In the genomic region with DNA sequence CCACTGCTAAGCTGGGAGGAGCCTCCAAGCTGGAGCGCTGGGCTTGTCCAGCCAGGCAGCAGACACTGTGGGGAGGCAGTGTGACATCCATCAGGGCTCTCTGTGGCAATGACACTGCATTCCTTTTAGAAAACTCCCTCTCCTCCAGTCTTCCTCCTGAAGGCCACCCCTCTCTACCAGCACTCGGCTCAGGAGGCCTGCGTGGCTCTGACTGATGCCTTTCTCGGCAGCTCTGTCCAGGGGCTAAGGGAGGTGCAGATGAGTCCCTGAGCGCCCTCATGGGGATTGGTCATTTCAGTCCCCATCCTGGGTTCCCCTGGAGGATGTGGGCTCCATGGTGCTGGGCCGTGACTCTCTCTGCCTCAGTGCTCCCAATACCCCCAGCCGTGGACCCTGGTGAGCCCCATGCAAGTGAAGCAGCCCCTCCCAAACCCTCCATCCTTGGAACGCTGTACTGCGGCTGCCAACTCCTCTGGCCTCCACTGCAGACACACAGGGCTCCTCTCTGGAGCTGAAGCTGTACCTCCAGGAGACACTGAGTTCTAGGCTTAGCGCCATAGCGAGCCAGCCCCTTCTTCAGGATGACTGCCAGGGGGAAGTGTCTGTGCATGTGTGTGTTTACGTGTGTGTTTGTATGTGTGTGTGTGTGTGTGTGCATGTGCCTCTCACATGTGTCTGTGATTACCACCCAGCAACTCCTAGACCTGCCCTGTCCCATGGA, we compare ENCODE assay signal across 11 cellular contexts.
DNase-seq lines count a peak whose midpoint lies in the region; ATAC-seq and TF ChIP-seq lines count a peak whose summit lies in the region.
"Had no signal": no experiment of that assay in that cellular context is flagged by ENCODE, and none has a peak within 500 bp of the region (broad histone marks: within the 10 kb centered on the region; RNA-seq: fewer than 3 reads in every experiment).

No MANE protein-coding gene starts in this region.

- no peak overlapping the region for H2BK120ac ChIP-seq in H9 (ENCODE audit: low read depth, low read length, poor library complexity, severe bottlenecking)

- H3K56ac ChIP-seq in H9 (ENCODE audit: insufficient read length, low read depth, low read length) = no peak overlapping the region

- H2BK15ac ChIP-seq in H9 (ENCODE audit: low read depth, low read length) = no peak overlapping the region

- in situ Hi-C loops in G401 (cut with HindIII; ENCODE audit: low sequenced_read_pairs) = no loop called here

- no peak overlapping the region for H2AK5ac ChIP-seq in H9 (ENCODE audit: insufficient read length, low read length)

- H3K79me1 ChIP-seq in H9 (ENCODE audit: insufficient read depth, low read depth, low read length, poor library complexity, severe bottlenecking) = no peaks in the 10 kb centered on the region

- intact Hi-C loops in posterior vena cava (cut with DNase I) = no loop called here

- no peak overlapping the region for H3K18ac ChIP-seq in H9 (ENCODE audit: insufficient read length, low read depth, low read length)

- no peak overlapping the region for H4K91ac ChIP-seq in H9 (ENCODE audit: insufficient read length, low read depth, low read length)

- H3K14ac ChIP-seq in H9 (ENCODE audit: insufficient read depth, low read length) = no peak overlapping the region

- H2BK5ac ChIP-seq in H9 (ENCODE audit: insufficient read length, low read length) = no peak overlapping the region

- H4K8ac ChIP-seq in H9 (replicated peaks; ENCODE audit: insufficient read length, low read depth, low read length) = no peak overlapping the region

- no peak overlapping the region for H3K27ac Mint-ChIP-seq in H9
- no peak overlapping the region for H3K27ac Mint-ChIP-seq in effector memory CD8-positive, alpha-beta T cell

- peaks cover 3% of the 10 kb centered on the region for H3K23me2 ChIP-seq in H9 (ENCODE audit: insufficient read length, low read depth, low read length, poor library complexity, severe bottlenecking)

- peaks cover 2 to 9% of the 10 kb centered on the region in 2 experiments for H3K4me1 Mint-ChIP-seq in H9
- peaks cover 6 to 11% of the 10 kb centered on the region in 2 donors for H3K4me1 Mint-ChIP-seq in effector memory CD8-positive, alpha-beta T cell (ENCODE audit: low read depth in 2 of 2)

- peaks cover 21% of the 10 kb centered on the region for H3K27me3 Mint-ChIP-seq in H9 (ENCODE audit: low read depth)
- peaks cover 36 to 49% of the 10 kb centered on the region in 2 donors for H3K27me3 Mint-ChIP-seq in effector memory CD8-positive, alpha-beta T cell

- H3K4ac ChIP-seq in H9 (ENCODE audit: low read depth, low read length) = no peak overlapping the region

- H3K4me1 ChIP-seq in H9 (ENCODE audit: insufficient read depth, low read length) (no peaks in the 10 kb centered on the region), foreskin keratinocyte (no peaks in the 10 kb centered on the region)

- peak overlapping the region; percentile 48 to 73 for H3K4me3 Mint-ChIP-seq in H9
- H3K4me3 Mint-ChIP-seq in effector memory CD8-positive, alpha-beta T cell = peak overlapping the region; percentile 25 to 42

- H3K27ac ChIP-seq in H9 (ENCODE audit: insufficient read length, low read depth, low read length) = no peak overlapping the region
- no peak overlapping the region for H3K27ac ChIP-seq in foreskin keratinocyte
- H3K27ac ChIP-seq: brain microvascular endothelial cell had no signal

- H3K9me3 Mint-ChIP-seq in H9 = peaks cover 2 to 10% of the 10 kb centered on the region in 2 experiments; a peak in 2 of 5 replicates
- H3K9me3 Mint-ChIP-seq in effector memory CD8-positive, alpha-beta T cell = no peaks in the 10 kb centered on the region

- no peak overlapping the region for H2BK20ac ChIP-seq in H9 (ENCODE audit: low read depth, low read length, poor library complexity, severe bottlenecking)

- H3K4me2 ChIP-seq in H9 (ENCODE audit: insufficient read depth, insufficient read length, low read length) = no peak overlapping the region

- H2BK12ac ChIP-seq in H9 (ENCODE audit: insufficient read length, low read depth, low read length) = no peak overlapping the region

- H3K27me3 ChIP-seq in H9 (ENCODE audit: insufficient read depth, low read length) (no peaks in the 10 kb centered on the region; the same call in 1 of the 2 replicates), foreskin keratinocyte (peaks cover 8% of the 10 kb centered on the region)
- H3K27me3 ChIP-seq: brain microvascular endothelial cell had no signal

- H2AFZ ChIP-seq in H9 (ENCODE audit: low read length) = no peak overlapping the region

- no peak overlapping the region for H3T11ph ChIP-seq in H9 (ENCODE audit: low read length)

- no peak for ATAC-seq in effector memory CD8-positive, alpha-beta T cell (replicated peaks)
- no peak for ATAC-seq in foreskin keratinocyte

- H3K36me3 Mint-ChIP-seq in H9 (ENCODE audit: insufficient read depth in 1 of 3, low read depth in 3 of 3) = peaks cover 0 to 6% (median 0%) of the 10 kb centered on the region in 3 experiments; a peak in 3 of 7 replicates
- H3K36me3 Mint-ChIP-seq in effector memory CD8-positive, alpha-beta T cell (ENCODE audit: insufficient read depth) = no peaks in the 10 kb centered on the region

- H3K9ac ChIP-seq in H9 (ENCODE audit: extremely low read depth, insufficient read length, low read length) = no peak overlapping the region

- no peak overlapping the region for H3K23ac ChIP-seq in H9 (ENCODE audit: insufficient read length, low read depth, low read length)

- peak in 2 of 3 experiments; percentile 37 to 59 for DNase-seq in NCI-H1417 (lab: John Stamatoyannopoulos, UW)
- DNase-seq in NCI-H1417 treated with DMSO at 0.1 percent for 48 hours (lab: John Stamatoyannopoulos, UW) = no peak
- peak; percentile 29 for DNase-seq in H9
- DNase-seq in effector memory CD8-positive, alpha-beta T cell = no peak
- DNase-seq in posterior vena cava (ENCODE audit: low spot score) = peak; percentile 55
- no peak for DNase-seq in GDM1 (lab: John Stamatoyannopoulos, UW)
- no peak for DNase-seq in foreskin keratinocyte
- no peak for DNase-seq in G401 (ENCODE audit: low spot score)
- DNase-seq: brain microvascular endothelial cell, KG1, NCI-H2029 treated with DMSO at 0.1 percent for 48 hours had no signal

- WGBS in H9 (ENCODE audit: extremely low coverage, insufficient read length, low lambda C conversion rate) = no CpG with 5 or more reads among the region's 12 CpGs

- no peaks in the 10 kb centered on the region for H3K9me3 ChIP-seq in H9 (ENCODE audit: control insufficient read depth, low read depth, low read length)

- H3K79me2 ChIP-seq in H9 (ENCODE audit: insufficient read depth, low read length) = no peaks in the 10 kb centered on the region

- TF ChIP-seq CTCF in H9 (conservative IDR thresholded peaks at IDR 0.05) (no peak), foreskin keratinocyte (conservative IDR thresholded peaks at IDR 0.05) (no peak)

- H4K20me1 ChIP-seq in H9 (ENCODE audit: control insufficient read depth, insufficient read depth, insufficient read length) = no peaks in the 10 kb centered on the region

- H4K5ac ChIP-seq in H9 (ENCODE audit: insufficient read length, low read depth, low read length) = no peak overlapping the region

Comparison
In these comparisons a context has a peak if more than half of its experiments do, and no peak if none do; other contexts are left out.
1. DNase-seq: peak in NCI-H1417 (2 of 3), H9 (single experiment) and posterior vena cava (single experiment); none in NCI-H1417 treated with DMSO at 0.1 percent for 48 hours (single experiment), effector memory CD8-positive, alpha-beta T cell (0 of 3), GDM1 (single experiment), foreskin keratinocyte (0 of 2) and G401 (single experiment).